ENCODE assay signal across 8 cellular contexts in genomic region chr19:29665826-29666633, GRCh38. TPM values are rescaled to one million over a fixed set of nuclear protein-coding genes. Genes with fewer than 3 reads are reported as not detected.
DNase-seq lines count a peak whose midpoint lies in the region; ATAC-seq and TF ChIP-seq lines count a peak whose summit lies in the region.

No MANE protein-coding gene starts in this region.

- H3K4me3 ChIP-seq in AG10803 (ENCODE audit: low read length) (peak overlapping the region; percentile 85), mesodermal cell (ENCODE audit: extremely low read depth, insufficient read depth, low read length, poor library complexity, severe bottlenecking) (peak overlapping the region; percentile 65), upper lobe of right lung (peak overlapping the region; percentile 91)

- WGBS in mesodermal cell (ENCODE audit: insufficient coverage in 2 of 2), 2 experiments: 1 to 2% methylated on average over 16 to 22 of the region's 32 CpGs

- H3K9me3 ChIP-seq in mesodermal cell (ENCODE audit: control insufficient read depth, low read length) (no peaks in the 10 kb centered on the region), upper lobe of right lung (no peaks in the 10 kb centered on the region)

- H3K27ac ChIP-seq in mesodermal cell (ENCODE audit: low read depth, low read length, severe bottlenecking) (no peak overlapping the region), upper lobe of right lung (peak overlapping the region; percentile 74)

- H3K4me1 ChIP-seq in mesodermal cell (ENCODE audit: control insufficient read depth, insufficient read depth, low read length, poor library complexity, severe bottlenecking) (peaks cover 38% of the 10 kb centered on the region), upper lobe of right lung (peaks cover 46% of the 10 kb centered on the region)

- intact Hi-C loops in upper lobe of right lung (cut with DNase I): no loop called here

- no peaks in the 10 kb centered on the region for H3K27me3 ChIP-seq in upper lobe of right lung

- no peaks in the 10 kb centered on the region for H3K27me3 Mint-ChIP-seq in effector memory CD8-positive, alpha-beta T cell

- H3K4me1 Mint-ChIP-seq in effector memory CD8-positive, alpha-beta T cell (ENCODE audit: low read depth in 2 of 2): peaks cover 42% of the 10 kb centered on the region in 2 donors

- peaks cover 50% of the 10 kb centered on the region for H3K36me3 Mint-ChIP-seq in effector memory CD8-positive, alpha-beta T cell (ENCODE audit: insufficient read depth)

- peak overlapping the region; percentile 93 to 94 for H3K27ac Mint-ChIP-seq in effector memory CD8-positive, alpha-beta T cell

- no peak for TF ChIP-seq CTCF in AG10803 (conservative IDR thresholded peaks at IDR 0.05; ENCODE audit: low read length)
- no peak for TF ChIP-seq CTCF in upper lobe of right lung (IDR thresholded peaks at IDR 0.05)

- H3K4me3 Mint-ChIP-seq in effector memory CD8-positive, alpha-beta T cell: peak overlapping the region; percentile 89 to 94

- no peaks in the 10 kb centered on the region for H3K9me3 Mint-ChIP-seq in effector memory CD8-positive, alpha-beta T cell

- ATAC-seq in GM21737 (IDR thresholded peaks at IDR 0.05; ENCODE audit: unreplicated experiment): peak; percentile 2
- ATAC-seq in effector memory CD8-positive, alpha-beta T cell (replicated peaks): peak; percentile 21
- ATAC-seq in upper lobe of right lung: peak; percentile 17

- DNase-seq in AG10803 (ENCODE audit: low read depth): peak; percentile 69
- DNase-seq in RPMI8226: peak; percentile 39
- DNase-seq in effector memory CD8-positive, alpha-beta T cell: no peak
- peak; percentile 67 for DNase-seq in upper lobe of right lung
- no peak for DNase-seq in OCI-M1 (lab: John Stamatoyannopoulos, UW)
- DNase-seq in middle frontal gyrus (ENCODE audit: extremely low spot score, low spot score): no peak

- no peaks in the 10 kb centered on the region for H3K36me3 ChIP-seq in mesodermal cell (ENCODE audit: control insufficient read depth, insufficient read depth, low read length)
- peaks cover 4% of the 10 kb centered on the region for H3K36me3 ChIP-seq in upper lobe of right lung

RNA-seq across cellular contexts. Expression of gene PLEKHF1, which starts 0.8 kb away (rescaled TPM):
- 4.0 TPM for polyA plus RNA-seq in mesodermal cell (2013, experiment 1 of 2)
- polyA plus RNA-seq in mesodermal cell (2013, experiment 2 of 2): 3.2 TPM
- 17.3 TPM for total RNA-seq in upper lobe of right lung

RNA-seq across cellular contexts. Expression of gene C19orf12, which starts 49.0 kb away (rescaled TPM):
- polyA plus RNA-seq in mesodermal cell (2013, experiment 1 of 2): 21.3 TPM
- 22.8 TPM for polyA plus RNA-seq in mesodermal cell (2013, experiment 2 of 2)
- 22.1 TPM for total RNA-seq in upper lobe of right lung

RNA-seq across cellular contexts. Expression of gene POP4, which starts 59.9 kb away (rescaled TPM):
- 57.7 TPM for polyA plus RNA-seq in mesodermal cell (2013, experiment 1 of 2)
- polyA plus RNA-seq in mesodermal cell (2013, experiment 2 of 2): 58.4 TPM
- 58.8 TPM for total RNA-seq in upper lobe of right lung

Comparison
In these comparisons a context has a peak if more than half of its experiments do, and no peak if none do; other contexts are left out.
1. DNase-seq: peak in AG10803 (single experiment), RPMI8226 (single experiment) and upper lobe of right lung (single experiment); none in effector memory CD8-positive, alpha-beta T cell (0 of 3), OCI-M1 (single experiment) and middle frontal gyrus (single experiment).
2. Peak in every context shown above with its lines, with median percentiles within 50 percentile points of each other: H3K4me3 ChIP-seq and ATAC-seq.